ENCODE assay signal across 8 cellular contexts in the genomic region with DNA sequence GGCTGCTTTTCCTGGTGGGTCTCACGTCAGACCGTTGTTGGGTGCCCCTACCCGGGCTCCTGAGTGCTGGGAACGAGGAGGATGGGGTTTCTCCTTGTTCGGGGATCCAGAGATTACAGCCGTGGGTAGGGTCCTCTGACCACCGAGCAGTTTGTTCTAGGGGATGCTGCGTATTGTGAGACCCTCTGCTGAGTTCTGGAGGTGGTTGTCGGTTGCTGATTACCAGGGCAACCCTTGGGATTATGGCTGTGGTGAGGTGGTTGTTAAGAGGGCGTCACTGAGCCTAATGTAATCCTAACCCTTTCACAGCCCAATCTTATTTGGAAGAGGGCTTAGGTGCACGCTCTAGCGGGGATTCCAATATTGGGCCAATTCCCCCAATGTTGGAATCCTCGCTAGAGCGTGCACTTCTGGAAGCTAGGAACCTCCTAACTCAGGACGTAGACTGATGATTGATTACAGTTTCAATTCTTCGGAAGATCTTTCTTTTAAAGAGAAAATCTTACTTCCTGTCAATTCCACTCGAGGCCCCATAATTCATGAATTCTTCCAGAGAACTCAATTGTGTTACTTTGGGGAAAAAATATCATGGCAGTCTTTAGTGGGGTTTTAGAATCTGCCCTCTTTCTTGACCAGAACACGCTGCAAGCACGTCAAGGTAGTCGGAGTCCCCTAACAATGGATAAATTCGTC. TPM values are rescaled to one million over a fixed set of nuclear protein-coding genes. Genes with fewer than 3 reads are reported as not detected.
DNase-seq lines count a peak whose midpoint lies in the region; ATAC-seq, FAIRE-seq and TF ChIP-seq lines count a peak whose summit lies in the region.

No MANE protein-coding gene starts in this region.

- peak overlapping the region; percentile 83 to 92 (median 89) for H3K9ac ChIP-seq in BLaER1 treated with 17β-estradiol and CSF1 and Interleukin-3, amounts not matched to agents 10 nM and 100 nM
- H3K9ac ChIP-seq in HepG2 (ENCODE audit: insufficient read depth, low read depth, low read length), result peak overlapping the region; percentile 81

- in situ Hi-C loops in HepG2 (cut with HindIII; ENCODE audit: extremely low pct_ligation_motif_present, low pct_unique_long_range_greater_than_20kb), result no loop called here

- no TSS peak for BruUV-seq in HepG2 (replicated peaks; lab: Mats Ljungman, UMichigan)

- H3K36me3 ChIP-seq in BLaER1 treated with 17β-estradiol and CSF1 and Interleukin-3, amounts not matched to agents 10 nM and 100 nM, result peaks cover 0 to 31% (median 10%) of the 10 kb centered on the region in 11 experiments; a peak in 16 of 22 replicates
- no peaks in the 10 kb centered on the region; a peak in 1 of 5 replicates for H3K36me3 ChIP-seq in HepG2 (replicated peaks in 1 of 2; ENCODE audit: control insufficient read depth in 1 of 2, insufficient read depth in 2 of 2, low read length in 2 of 2)

- no peak for DNase-seq in HFF-Myc (ENCODE audit: extremely low read depth, low read depth)
- peak; percentile 10 for DNase-seq in amniotic epithelial cell (ENCODE audit: low read depth)
- DNase-seq in HepG2 (ENCODE audit: low spot score), result no peak
- DNase-seq in type B pancreatic cell (ENCODE audit: extremely low spot score, unreplicated experiment), result no peak
- DNase-seq in activated naive CD4-positive, alpha-beta T cell treated with anti-CD3 and anti-CD28 coated beads, Interleukin-2, amount 50 U/mL, for 16 hours, result no peak

- POLR2A ChIA-PET in HepG2 (lab: Yijun Ruan, JAX), result interaction anchor here (1.0 to 4.6 kb wide), 6 partner anchors 22 to 61 kb away, joined by 3 to 42 read pairs (median 12); a partner anchor contains a TSS

- H2AFZ ChIP-seq in HepG2 (ENCODE audit: low read length), result peak overlapping the region; percentile 42

- H4K20me1 ChIP-seq in BLaER1 treated with 17β-estradiol and CSF1 and Interleukin-3, amounts not matched to agents 10 nM and 100 nM, result peaks cover 0 to 31% (median 8%) of the 10 kb centered on the region in 11 experiments; a peak in 13 of 22 replicates
- H4K20me1 ChIP-seq in HepG2 (ENCODE audit: insufficient read depth, low read length), result no peaks in the 10 kb centered on the region; the same call in 1 of the 2 replicates

- FAIRE-seq in HepG2 (lab: Jason Lieb, UNC), result no peak

- TF ChIP-seq CTCF in HFF-Myc (IDR thresholded peaks at IDR 0.05; ENCODE audit: low read depth, low read length, missing control alignments) (no peak), HepG2 (CRISPR knock-in tag; IDR thresholded peaks at IDR 0.05) (no peak), type B pancreatic cell (conservative IDR thresholded peaks at IDR 0.05) (no peak)

- TF ChIP-seq RAD21 in HepG2 (CRISPR knock-in tag; IDR thresholded peaks at IDR 0.05), result no peak

- TF ChIP-seq POLR2A in HepG2 (IDR thresholded peaks at IDR 0.05; ENCODE audit: insufficient read depth in 1 of 2, low read depth in 2 of 2, low read length in 2 of 2), result no peak

- peak overlapping the region; percentile 90 to 98 (median 95) for H3K4me2 ChIP-seq in BLaER1 treated with 17β-estradiol and CSF1 and Interleukin-3, amounts not matched to agents 10 nM and 100 nM
- peak overlapping the region; percentile 75 for H3K4me2 ChIP-seq in HepG2 (ENCODE audit: low read depth, low read length)

- no peaks in the 10 kb centered on the region for H3K9me3 ChIP-seq in BLaER1 treated with 17β-estradiol and CSF1 and Interleukin-3, amounts not matched to agents 10 nM and 100 nM (replicated peaks in 1 of 11)
- H3K9me3 ChIP-seq in HepG2 (ENCODE audit: low read length), result no peaks in the 10 kb centered on the region

- CTCF ChIA-PET in HepG2 (lab: Yijun Ruan, JAX; ENCODE audit: low intra/inter-chr PET ratio, low total read pairs), result no interaction called here

- TF ChIP-seq EP300 in HepG2 (IDR thresholded peaks at IDR 0.05; ENCODE audit: low read depth in 2 of 2, low read length in 2 of 2) (no peak), HepG2 (CRISPR knock-in tag; IDR thresholded peaks at IDR 0.05; ENCODE audit: borderline replicate concordance) (no peak)

- ATAC-seq in HepG2 (peak; percentile 2), GM21825 (IDR thresholded peaks at IDR 0.05; ENCODE audit: unreplicated experiment) (no peak), HG03159 (IDR thresholded peaks at IDR 0.05; ENCODE audit: unreplicated experiment) (no peak)

- H3K27me3 ChIP-seq in BLaER1 treated with 17β-estradiol and CSF1 and Interleukin-3, amounts not matched to agents 10 nM and 100 nM, result no peaks in the 10 kb centered on the region; a peak in 1 of 22 replicates
- H3K27me3 ChIP-seq in HepG2 (ENCODE audit: control insufficient read depth in 1 of 2, insufficient read depth in 2 of 2, low read length in 2 of 2), result no peaks in the 10 kb centered on the region; a peak in 1 of 5 replicates

- no peaks in the 10 kb centered on the region for H3K27me3 Mint-ChIP-seq in type B pancreatic cell

- WGBS in HepG2 (ENCODE audit: low lambda C conversion rate), result 2% methylated on average over 9 of the region's 21 CpGs

- H3K4me1 Mint-ChIP-seq in type B pancreatic cell (ENCODE audit: unreplicated experiment), result peaks cover 12% of the 10 kb centered on the region

- H3K4me1 ChIP-seq in BLaER1 treated with 17β-estradiol and CSF1 and Interleukin-3, amounts not matched to agents 10 nM and 100 nM, result peaks cover 16 to 53% (median 34%) of the 10 kb centered on the region in 10 experiments
- peaks cover 22% of the 10 kb centered on the region for H3K4me1 ChIP-seq in HepG2 (ENCODE audit: insufficient read depth, low read length)

- H3K79me2 ChIP-seq in HepG2 (ENCODE audit: insufficient read depth, low read length), result peaks cover 38% of the 10 kb centered on the region

- peak overlapping the region; percentile 60 to 98 (median 81) for H3K4me3 ChIP-seq in BLaER1 treated with 17β-estradiol and CSF1 and Interleukin-3, amounts not matched to agents 10 nM and 100 nM
- H3K4me3 ChIP-seq in HFF-Myc (replicated peaks; ENCODE audit: low read depth, low read length), result peak overlapping the region; percentile 98
- peak overlapping the region; percentile 68 to 98 (median 91) for H3K4me3 ChIP-seq in HepG2 (replicated peaks in 1 of 3; ENCODE audit: insufficient read depth in 1 of 3, low read depth in 2 of 3, low read length in 3 of 3)

- no peak overlapping the region for H3K27ac Mint-ChIP-seq in type B pancreatic cell

- H3K36me3 Mint-ChIP-seq in type B pancreatic cell, result peaks cover 6% of the 10 kb centered on the region

- H3K9me3 Mint-ChIP-seq in type B pancreatic cell, result no peaks in the 10 kb centered on the region

- intact Hi-C loops in HepG2 (cut with micrococcal nuclease; ENCODE audit: unreplicated experiment), result loop anchor here (1.0 to 2.0 kb wide), 4 partner anchors 17 to 61 kb away; no protein-coding TSS in a partner anchor

- H3K4me3 Mint-ChIP-seq in type B pancreatic cell, result no peak overlapping the region

- peak overlapping the region; percentile 64 to 95 (median 91) for H3K27ac ChIP-seq in BLaER1 treated with 17β-estradiol and CSF1 and Interleukin-3, amounts not matched to agents 10 nM and 100 nM
- H3K27ac ChIP-seq in HepG2 (ENCODE audit: extremely low read length, insufficient read depth, low read length), result peak overlapping the region; percentile 80

RNA-seq across cellular contexts. Expression of a gene that starts 0.5 kb away (rescaled TPM):
- total RNA-seq in HepG2 (2016; rRNA removed; fragmentation: Illumina TruSeq; extraction: Trizol) (5.0 and 6.1 TPM in 2 replicates), type B pancreatic cell (ENCODE audit: low replicate concordance) (5.5 and 7.6 TPM in 2 replicates)
- total RNA-seq in HepG2 (2016; cell fraction: cytosol; rRNA removed; fragmentation: Illumina TruSeq; extraction: Trizol; ENCODE audit: low read depth), result 0.51 and 0.88 TPM in 2 replicates
- total RNA-seq in HepG2 (2016; cell fraction: insoluble cytoplasmic fraction; rRNA removed; fragmentation: Illumina TruSeq; extraction: Trizol), result 4.8 and 6.8 TPM in 2 replicates
- total RNA-seq in HepG2 (2016; cell fraction: membrane; rRNA removed; fragmentation: Illumina TruSeq; extraction: Trizol), result 1.6 and 1.8 TPM in 2 replicates
- total RNA-seq in HepG2 (2016; cell fraction: nucleus; rRNA removed; fragmentation: Illumina TruSeq; extraction: Trizol), result 2.0 and 3.7 TPM in 2 replicates
- polyA plus RNA-seq in HepG2 (2011; rRNA removed), result 3.6 and 3.8 TPM in 2 replicates
- 2.2 and 2.3 TPM in 2 replicates for polyA plus RNA-seq in HepG2 (2011; cell fraction: cytosol; rRNA removed)
- 3.6 and 4.3 TPM in 2 replicates for polyA plus RNA-seq in HepG2 (2011; cell fraction: nucleus; rRNA removed)
- 1.6 and 2.4 TPM in 2 replicates for polyA plus RNA-seq in HepG2 (2012)
- 0.37 and 0.94 TPM in 2 replicates for polyA plus RNA-seq in HepG2 (2016; cell fraction: cytosol; fragmentation: Illumina TruSeq; extraction: Trizol; ENCODE audit: low read depth)
- polyA plus RNA-seq in HepG2 (2016; cell fraction: insoluble cytoplasmic fraction; fragmentation: Illumina TruSeq; extraction: Trizol; ENCODE audit: low read depth), result 5.2 and 8.7 TPM in 2 replicates
- polyA plus RNA-seq in HepG2 (2016; cell fraction: membrane; fragmentation: Illumina TruSeq; extraction: Trizol; ENCODE audit: low read depth), result 1.3 and 1.5 TPM in 2 replicates
- 3.7 and 5.4 TPM in 2 replicates for polyA plus RNA-seq in HepG2 (2016; cell fraction: nucleus; fragmentation: Illumina TruSeq; extraction: Trizol; ENCODE audit: insufficient read depth, low read depth)
- polyA minus RNA-seq in HepG2 (2011; rRNA and poly(A)+ RNA removed; ENCODE audit: low replicate concordance), result 4.6 and 9.1 TPM in 2 replicates
- 1.5 and 2.2 TPM in 2 replicates for polyA minus RNA-seq in HepG2 (2011; cell fraction: cytosol; rRNA and poly(A)+ RNA removed)
- polyA minus RNA-seq in HepG2 (2011; cell fraction: nucleus; rRNA and poly(A)+ RNA removed), result 4.4 and 5.6 TPM in 2 replicates

RNA-seq across cellular contexts. Expression of a gene that starts 0.9 kb away (rescaled TPM):
- 98.2 and 147 TPM in 2 replicates for total RNA-seq in HepG2 (2016; rRNA removed; fragmentation: Illumina TruSeq; extraction: Trizol)
- total RNA-seq in HepG2 (2016; cell fraction: cytosol; rRNA removed; fragmentation: Illumina TruSeq; extraction: Trizol; ENCODE audit: low read depth), result 69.6 and 74.1 TPM in 2 replicates
- 103 and 155 TPM in 2 replicates for total RNA-seq in HepG2 (2016; cell fraction: insoluble cytoplasmic fraction; rRNA removed; fragmentation: Illumina TruSeq; extraction: Trizol)
- total RNA-seq in HepG2 (2016; cell fraction: membrane; rRNA removed; fragmentation: Illumina TruSeq; extraction: Trizol), result 71.1 and 72.1 TPM in 2 replicates
- 118 and 122 TPM in 2 replicates for total RNA-seq in HepG2 (2016; cell fraction: nucleus; rRNA removed; fragmentation: Illumina TruSeq; extraction: Trizol)
- 354 and 363 TPM in 2 replicates for polyA plus RNA-seq in HepG2 (2011; rRNA removed)
- 200 and 292 TPM in 2 replicates for polyA plus RNA-seq in HepG2 (2011; cell fraction: cytosol; rRNA removed)
- 51.7 and 67.8 TPM in 2 replicates for polyA plus RNA-seq in HepG2 (2011; cell fraction: nucleus; rRNA removed)
- 215 and 233 TPM in 2 replicates for polyA plus RNA-seq in HepG2 (2012)
- polyA plus RNA-seq in HepG2 (2016; cell fraction: cytosol; fragmentation: Illumina TruSeq; extraction: Trizol; ENCODE audit: low read depth), result 60.3 and 66.9 TPM in 2 replicates
- 85.0 and 92.7 TPM in 2 replicates for polyA plus RNA-seq in HepG2 (2016; cell fraction: insoluble cytoplasmic fraction; fragmentation: Illumina TruSeq; extraction: Trizol; ENCODE audit: low read depth)
- polyA plus RNA-seq in HepG2 (2016; cell fraction: membrane; fragmentation: Illumina TruSeq; extraction: Trizol; ENCODE audit: low read depth), result 53.7 and 61.9 TPM in 2 replicates
- polyA plus RNA-seq in HepG2 (2016; cell fraction: nucleus; fragmentation: Illumina TruSeq; extraction: Trizol; ENCODE audit: insufficient read depth, low read depth), result 154 and 158 TPM in 2 replicates
- 163 and 204 TPM in 2 replicates for polyA minus RNA-seq in HepG2 (2011; rRNA and poly(A)+ RNA removed; ENCODE audit: low replicate concordance)
- 93.6 and 117 TPM in 2 replicates for polyA minus RNA-seq in HepG2 (2011; cell fraction: cytosol; rRNA and poly(A)+ RNA removed)
- polyA minus RNA-seq in HepG2 (2011; cell fraction: nucleus; rRNA and poly(A)+ RNA removed), result 36.6 and 61.8 TPM in 2 replicates
- 283 and 390 TPM in 2 replicates for total RNA-seq in type B pancreatic cell (ENCODE audit: low replicate concordance)

RNA-seq across cellular contexts. Expression of a gene that starts 35.9 kb away (rescaled TPM):
- 1.2 and 2.5 TPM in 2 replicates for total RNA-seq in HepG2 (2016; rRNA removed; fragmentation: Illumina TruSeq; extraction: Trizol)
- total RNA-seq in HepG2 (2016; cell fraction: cytosol; rRNA removed; fragmentation: Illumina TruSeq; extraction: Trizol; ENCODE audit: low read depth), result 0.71 and 0.79 TPM in 2 replicates
- 1.6 and 2.3 TPM in 2 replicates for total RNA-seq in HepG2 (2016; cell fraction: insoluble cytoplasmic fraction; rRNA removed; fragmentation: Illumina TruSeq; extraction: Trizol)
- 1.5 and 2.4 TPM in 2 replicates for total RNA-seq in HepG2 (2016; cell fraction: membrane; rRNA removed; fragmentation: Illumina TruSeq; extraction: Trizol)
- total RNA-seq in HepG2 (2016; cell fraction: nucleus; rRNA removed; fragmentation: Illumina TruSeq; extraction: Trizol), result 0.94 and 2.2 TPM in 2 replicates
- 13.5 and 14.0 TPM in 2 replicates for polyA plus RNA-seq in HepG2 (2011; rRNA removed)
- polyA plus RNA-seq in HepG2 (2011; cell fraction: cytosol; rRNA removed), result 9.6 and 10.4 TPM in 2 replicates
- 8.7 and 8.8 TPM in 2 replicates for polyA plus RNA-seq in HepG2 (2011; cell fraction: nucleus; rRNA removed)
- 2.3 and 3.2 TPM in 2 replicates for polyA plus RNA-seq in HepG2 (2012)
- 0.84 and 1.0 TPM in 2 replicates for polyA plus RNA-seq in HepG2 (2016; cell fraction: cytosol; fragmentation: Illumina TruSeq; extraction: Trizol; ENCODE audit: low read depth)
- polyA plus RNA-seq in HepG2 (2016; cell fraction: insoluble cytoplasmic fraction; fragmentation: Illumina TruSeq; extraction: Trizol; ENCODE audit: low read depth), result 2.2 and 2.3 TPM in 2 replicates
- polyA plus RNA-seq in HepG2 (2016; cell fraction: membrane; fragmentation: Illumina TruSeq; extraction: Trizol; ENCODE audit: low read depth), result 1.7 and 2.9 TPM in 2 replicates
- polyA plus RNA-seq in HepG2 (2016; cell fraction: nucleus; fragmentation: Illumina TruSeq; extraction: Trizol; ENCODE audit: insufficient read depth, low read depth), result 4.1 and 4.2 TPM in 2 replicates
- polyA minus RNA-seq in HepG2 (2011; rRNA and poly(A)+ RNA removed; ENCODE audit: low replicate concordance), result 9.7 TPM in 1 of 2 replicates, not detected in the other
- polyA minus RNA-seq in HepG2 (2011; cell fraction: cytosol; rRNA and poly(A)+ RNA removed), result 2.0 and 2.6 TPM in 2 replicates
- 2.6 and 4.4 TPM in 2 replicates for polyA minus RNA-seq in HepG2 (2011; cell fraction: nucleus; rRNA and poly(A)+ RNA removed)
- 1.3 and 1.5 TPM in 2 replicates for total RNA-seq in type B pancreatic cell (ENCODE audit: low replicate concordance)
